In the genomic region with DNA sequence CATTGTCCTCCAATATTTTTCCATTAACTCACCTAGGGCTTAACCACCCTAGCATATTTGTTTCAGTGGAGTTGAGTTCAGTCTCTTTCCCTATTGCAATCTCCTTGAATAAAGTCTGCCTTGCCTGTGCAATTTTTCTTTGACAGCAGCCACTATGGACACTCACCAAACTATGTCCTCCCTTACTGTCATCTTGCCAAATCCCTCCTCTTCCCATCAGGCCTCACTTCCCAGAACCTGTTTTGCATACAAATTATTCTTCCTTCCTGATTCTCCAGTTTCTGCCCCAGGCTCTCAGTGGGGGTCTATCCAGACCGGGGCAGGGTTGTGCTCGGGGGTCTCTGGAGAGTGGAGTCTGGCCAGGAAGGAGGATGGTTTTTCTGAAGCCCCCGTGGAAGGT, we compare ENCODE assay signal across 18 cellular contexts. TPM values are rescaled to one million over a fixed set of nuclear protein-coding genes. Genes with fewer than 3 reads are reported as not detected.
DNase-seq lines count a peak whose midpoint lies in the region; ATAC-seq, FAIRE-seq and TF ChIP-seq lines count a peak whose summit lies in the region.
"Had no signal": no experiment of that assay in that cellular context is flagged by ENCODE, and none has a peak within 500 bp of the region (broad histone marks: within the 10 kb centered on the region; RNA-seq: fewer than 3 reads in every experiment).

No MANE protein-coding gene starts in this region.

- H3K4me3 ChIP-seq in A673 (ENCODE audit: low read depth, low read length, poor library complexity, severe bottlenecking) = no peak overlapping the region
- no peak overlapping the region for H3K4me3 ChIP-seq in GM23248
- H3K4me3 ChIP-seq in coronary artery = no peak overlapping the region

- H3K9me3 ChIP-seq in A673 (ENCODE audit: low read depth, low read length, poor library complexity, severe bottlenecking) = no peaks in the 10 kb centered on the region
- no peaks in the 10 kb centered on the region for H3K9me3 ChIP-seq in GM23248 (ENCODE audit: low read depth)

- in situ Hi-C loops in GM23248 (cut with MboI) = no loop called here

- H3K9me3 Mint-ChIP-seq in activated T-cell treated with anti-CD3 and anti-CD28 coated beads, Interleukin-2, amount 50 U/mL, for 72 hours = no peaks in the 10 kb centered on the region
- H3K9me3 Mint-ChIP-seq in natural killer cell = no peaks in the 10 kb centered on the region
- H3K9me3 Mint-ChIP-seq: CD4-positive, alpha-beta T cell; H9; IgD-negative memory B cell had no signal

- no peaks in the 10 kb centered on the region for H3K36me3 Mint-ChIP-seq in activated T-cell treated with anti-CD3 and anti-CD28 coated beads, Interleukin-2, amount 50 U/mL, for 72 hours (ENCODE audit: insufficient read depth in 2 of 2)
- no peaks in the 10 kb centered on the region for H3K36me3 Mint-ChIP-seq in natural killer cell
- H3K36me3 Mint-ChIP-seq: IgD-negative memory B cell had no signal

- no peaks in the 10 kb centered on the region for H3K36me3 ChIP-seq in A673 (ENCODE audit: insufficient read depth, low read length, poor library complexity, severe bottlenecking)
- H3K36me3 ChIP-seq in GM23248 (ENCODE audit: low read depth) = no peaks in the 10 kb centered on the region

- BruUV-seq in A673 (replicated peaks; lab: Mats Ljungman, UMichigan) = no TSS peak

- no peak overlapping the region for H3K4me2 ChIP-seq in GM23248 (ENCODE audit: unreplicated experiment)

- H3F3A ChIP-seq in GM23248 (ENCODE audit: insufficient read depth) = no peaks in the 10 kb centered on the region

- H3K27ac Mint-ChIP-seq in activated T-cell treated with anti-CD3 and anti-CD28 coated beads, Interleukin-2, amount 50 U/mL, for 72 hours = no peak overlapping the region
- no peak overlapping the region for H3K27ac Mint-ChIP-seq in natural killer cell
- H3K27ac Mint-ChIP-seq: CD4-positive, alpha-beta T cell; H9 had no signal

- H3K27me3 ChIP-seq in A673 (replicated peaks; ENCODE audit: insufficient read depth, low read depth, low read length, poor library complexity) (no peaks in the 10 kb centered on the region), GM23248 (replicated peaks; ENCODE audit: insufficient read depth) (no peaks in the 10 kb centered on the region; the same call in 1 of the 2 replicates)

- H3K4me1 ChIP-seq in A673 (ENCODE audit: insufficient read depth, low read length, poor library complexity, severe bottlenecking) = no peaks in the 10 kb centered on the region
- H3K4me1 ChIP-seq in GM23248 (ENCODE audit: insufficient read depth) = no peaks in the 10 kb centered on the region

- POLR2A ChIA-PET in A673 (lab: Charles Lee; ENCODE audit: low non-redundant PET) = no interaction called here

- H3K27ac ChIP-seq in A673 (ENCODE audit: low read depth, low read length, poor library complexity, severe bottlenecking) (no peak overlapping the region), GM23248 (no peak overlapping the region), coronary artery (no peak overlapping the region)
- H3K27ac ChIP-seq: C4-2B had no signal

- ATAC-seq in activated T-cell treated with anti-CD3 and anti-CD28 coated beads, Interleukin-2, amount 50 U/mL, for 72 hours (replicated peaks in 1 of 2) = no peak
- no peak for ATAC-seq in natural killer cell
- ATAC-seq: HepG2 had no signal

- 4 to 13% methylated on average over 3 of the region's 3 CpGs for WGBS in GM23248 (ENCODE audit: low coverage in 1 of 2, low lambda C conversion rate in 2 of 2, missing lambda C conversion rate in 2 of 2), 2 experiments

- H2AFZ ChIP-seq in GM23248 = no peak overlapping the region

- H3K9me2 ChIP-seq in GM23248 (ENCODE audit: insufficient read depth) = no peaks in the 10 kb centered on the region

- peak; percentile 35 for DNase-seq in A673 (ENCODE audit: low spot score)
- peak; percentile 16 for DNase-seq in GM23248
- peak; percentile 62 for DNase-seq in NCI-H2029 treated with DMSO at 0.1 percent for 48 hours (lab: John Stamatoyannopoulos, UW)
- peak; percentile 14 for DNase-seq in coronary artery (ENCODE audit: low spot score)
- no peak for DNase-seq in activated T-cell treated with anti-CD3 and anti-CD28 coated beads, Interleukin-2, amount 50 U/mL, for 72 hours
- no peak for DNase-seq in natural killer cell
- DNase-seq in GM19239 (ENCODE audit: insufficient read length, low spot score) = no peak
- DNase-seq: AML-193; CD4-positive, alpha-beta T cell; DMS153; DMS79 treated with DMSO at 0.1 percent for 48 hours; GF-D8; H9 had no signal

- no peak overlapping the region for H3K9ac ChIP-seq in GM23248

- FAIRE-seq in GM19239 (lab: Jason Lieb, UNC) = no peak
- FAIRE-seq: A204.1, H1, HepG2 had no signal

- intact Hi-C loops in A673 (cut with micrococcal nuclease; ENCODE audit: unreplicated experiment) (loop anchor here (10.0 kb wide), 1 partner anchor 360 kb away; no protein-coding TSS in a partner anchor), natural killer cell (cut with micrococcal nuclease) (no loop called here)

- no peaks in the 10 kb centered on the region for H3K79me2 ChIP-seq in GM23248 (ENCODE audit: insufficient read depth)

- no peak overlapping the region for H3K4me3 Mint-ChIP-seq in activated T-cell treated with anti-CD3 and anti-CD28 coated beads, Interleukin-2, amount 50 U/mL, for 72 hours
- H3K4me3 Mint-ChIP-seq in natural killer cell = no peak overlapping the region
- H3K4me3 Mint-ChIP-seq: CD4-positive, alpha-beta T cell; H9; IgD-negative memory B cell had no signal

- CTCF ChIA-PET in A673 (lab: Charles Lee) = no interaction called here

- H4K20me1 ChIP-seq in GM23248 (ENCODE audit: insufficient read depth) = no peaks in the 10 kb centered on the region

- TF ChIP-seq CTCF in A673 (conservative IDR thresholded peaks at IDR 0.05; ENCODE audit: low read depth, low read length) (no peak), coronary artery (IDR thresholded peaks at IDR 0.05) (no peak), natural killer cell (IDR thresholded peaks at IDR 0.05) (no peak)

- H3K27me3 Mint-ChIP-seq in activated T-cell treated with anti-CD3 and anti-CD28 coated beads, Interleukin-2, amount 50 U/mL, for 72 hours (ENCODE audit: low read depth) = peaks cover 23% of the 10 kb centered on the region
- H3K27me3 Mint-ChIP-seq in natural killer cell (ENCODE audit: low read depth in 2 of 2) = peaks cover 11 to 14% of the 10 kb centered on the region in 2 donors

- peaks cover under 1% of the 10 kb centered on the region for H3K4me1 Mint-ChIP-seq in activated T-cell treated with anti-CD3 and anti-CD28 coated beads, Interleukin-2, amount 50 U/mL, for 72 hours (ENCODE audit: low read depth)
- no peaks in the 10 kb centered on the region for H3K4me1 Mint-ChIP-seq in natural killer cell
- H3K4me1 Mint-ChIP-seq: IgD-negative memory B cell had no signal

RNA-seq across cellular contexts. Expression of a gene that starts 2.2 kb away (rescaled TPM):
- total RNA-seq in A673 (2021) (not detected in 2 replicates), natural killer cell (not detected)
- total RNA-seq in GM23248 (2014; rRNA removed; shearing (Covaris generic)) = 0.32 and 0.76 TPM in 2 replicates
- polyA plus RNA-seq in GM23248 (2016; fragmentation: Nextera tagmentation; extraction: Ambion mirVana) = 1.1 and 1.4 TPM in 2 replicates
- 1 to 10 TPM in 1 of 2 donors, under 1 TPM in 1; 0.21 to 1.1 TPM for total RNA-seq in activated T-cell treated with anti-CD3 and anti-CD28 coated beads, Interleukin-2, amount 50 U/mL, for 72 hours
- total RNA-seq: CD4-positive, alpha-beta T cell; HepG2 had no signal
- polyA plus RNA-seq: HepG2, IgD-negative memory B cell had no signal

RNA-seq across cellular contexts. Expression of a gene that starts 22.7 kb away (rescaled TPM):
- total RNA-seq in A673 (2021) (9.4 and 9.7 TPM in 2 replicates), natural killer cell (1 to 10 TPM; 4.1 to 8.0 (median 7.1) TPM)
- total RNA-seq in GM23248 (2014; rRNA removed; shearing (Covaris generic)) = 12.1 and 14.2 TPM in 2 replicates
- polyA plus RNA-seq in GM23248 (2016; fragmentation: Nextera tagmentation; extraction: Ambion mirVana) = 4.6 and 5.4 TPM in 2 replicates
- total RNA-seq in activated T-cell treated with anti-CD3 and anti-CD28 coated beads, Interleukin-2, amount 50 U/mL, for 72 hours = 1 to 10 TPM; 6.9 to 7.3 TPM

RNA-seq across cellular contexts. Expression of a gene that starts 23.7 kb away (rescaled TPM):
- total RNA-seq in A673 (2021) (0.20 TPM in 1 of 2 replicates, not detected in the other), natural killer cell (1 to 10 TPM in 2 of 3 donors, under 1 TPM in 1; 0.72 to 7.1 (median 1.4) TPM)
- 8.7 and 13.7 TPM in 2 replicates for total RNA-seq in GM23248 (2014; rRNA removed; shearing (Covaris generic))
- 9.4 and 11.9 TPM in 2 replicates for polyA plus RNA-seq in GM23248 (2016; fragmentation: Nextera tagmentation; extraction: Ambion mirVana)
- total RNA-seq in activated T-cell treated with anti-CD3 and anti-CD28 coated beads, Interleukin-2, amount 50 U/mL, for 72 hours = 100 to 1,000 TPM in 1 of 2 donors, 10 to 100 TPM in 1; 91.6 to 118 TPM

RNA-seq across cellular contexts. Expression of a gene that starts 49.7 kb away (rescaled TPM):
- total RNA-seq in A673 (2021) = 78.8 and 90.6 TPM in 2 replicates
- total RNA-seq in GM23248 (2014; rRNA removed; shearing (Covaris generic)) = 11.5 and 13.0 TPM in 2 replicates
- 23.2 and 25.7 TPM in 2 replicates for polyA plus RNA-seq in GM23248 (2016; fragmentation: Nextera tagmentation; extraction: Ambion mirVana)
- 10 to 100 TPM; 85.3 to 96.4 TPM for total RNA-seq in activated T-cell treated with anti-CD3 and anti-CD28 coated beads, Interleukin-2, amount 50 U/mL, for 72 hours
- total RNA-seq in natural killer cell = 10 to 100 TPM; 23.3 to 37.4 (median 28.3) TPM

Comparison
In these comparisons a context has a peak if more than half of its experiments do, and no peak if none do; other contexts are left out.
1. DNase-seq: peak in A673 (single experiment), GM23248 (single experiment), NCI-H2029 treated with DMSO at 0.1 percent for 48 hours (single experiment) and coronary artery (single experiment); none in activated T-cell treated with anti-CD3 and anti-CD28 coated beads, Interleukin-2, amount 50 U/mL, for 72 hours (0 of 2), natural killer cell (single experiment) and GM19239 (single experiment).